ENCODE assay signal across 2 cellular contexts in genomic region chr9:77954018-77954417, GRCh38.
TF ChIP-seq lines count a peak whose summit lies in the region.

No MANE protein-coding gene starts in this region.

TF ChIP-seq in liver, 16 proteins besides CTCF, POLR2A, EP300 and RAD21 (continued from another document):
- TF ChIP-seq REST (IDR thresholded peaks at IDR 0.05) (peak; percentile 9), ATF3 (IDR thresholded peaks at IDR 0.05) (no peak)

TF ChIP-seq in HepG2, 621 proteins besides CTCF, POLR2A, EP300 and RAD21 (continued from another document):
- no peak for TF ChIP-seq PRDM15 (CRISPR knock-in tag; IDR thresholded peaks at IDR 0.05)
- no peak for TF ChIP-seq ZNF567 (CRISPR knock-in tag; IDR thresholded peaks at IDR 0.05; ENCODE audit: borderline replicate concordance)
- no peak for TF ChIP-seq RERE (CRISPR knock-in tag; IDR thresholded peaks at IDR 0.05; ENCODE audit: low read depth)
- TF ChIP-seq FOXO1 (CRISPR knock-in tag; IDR thresholded peaks at IDR 0.05), result no peak
- TF ChIP-seq ZNF749 (CRISPR knock-in tag; IDR thresholded peaks at IDR 0.05; ENCODE audit: borderline replicate concordance), result no peak
- TF ChIP-seq E2F2 (CRISPR knock-in tag; IDR thresholded peaks at IDR 0.05; ENCODE audit: borderline replicate concordance), result no peak
- TF ChIP-seq POLR2G (IDR thresholded peaks at IDR 0.05; ENCODE audit: low read depth, low read length), result no peak
- no peak for TF ChIP-seq ZNF609 (CRISPR knock-in tag; IDR thresholded peaks at IDR 0.05; ENCODE audit: borderline replicate concordance)
- no peak for TF ChIP-seq ZNF18 (CRISPR knock-in tag; IDR thresholded peaks at IDR 0.05; ENCODE audit: insufficient replicate concordance)
